ENCODE assay signal across 9 cellular contexts in the genomic region with DNA sequence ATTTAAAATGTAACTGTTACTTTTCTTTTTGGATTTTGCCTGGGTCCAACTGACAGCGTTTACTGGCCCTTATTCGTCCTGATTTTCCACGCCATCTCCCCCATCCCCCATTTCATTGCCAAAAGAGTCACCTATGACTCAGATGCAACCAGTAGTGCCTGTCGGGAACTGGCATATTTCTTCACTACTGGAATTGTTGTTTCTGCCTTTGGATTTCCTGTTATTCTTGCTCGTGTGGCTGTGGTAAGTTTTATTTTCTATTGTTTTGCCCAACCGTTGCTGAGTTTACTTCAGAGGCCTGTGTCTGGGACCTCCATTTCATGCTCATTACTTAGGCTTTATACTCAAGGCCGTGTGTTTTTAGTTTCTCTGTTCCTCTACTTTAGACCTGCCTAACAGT. TPM values are rescaled to one million over a fixed set of nuclear protein-coding genes. Genes with fewer than 3 reads are reported as not detected.
A peak's percentile ranks its signal among the peaks of the same experiment; 100 is the strongest.
DNase-seq lines count a peak whose midpoint lies in the region; ATAC-seq, FAIRE-seq and TF ChIP-seq lines count a peak whose summit lies in the region.
"Had no signal": no experiment of that assay in that cellular context is flagged by ENCODE, and none has a peak within 500 bp of the region (broad histone marks: within the 10 kb centered on the region; RNA-seq: fewer than 3 reads in every experiment).

No MANE protein-coding gene starts in this region.

- TF ChIP-seq CTCF in adrenal gland (IDR thresholded peaks at IDR 0.05) = no peak

- H3K9me3 ChIP-seq in adrenal gland (replicated peaks in 1 of 3) = no peaks in the 10 kb centered on the region

- peak overlapping the region in 1 of 4 donors; percentile 21 for H3K4me3 ChIP-seq in adrenal gland

- no peaks in the 10 kb centered on the region for H3K27me3 ChIP-seq in adrenal gland

- DNase-seq in HCEC 1CT = peak; percentile 78
- DNase-seq in adrenal gland = peak; percentile 43 to 77 (median 71)
- peak; percentile 74 for DNase-seq in glomerular visceral epithelial cell (ENCODE audit: extremely low spot score)
- peak; percentile 67 for DNase-seq in smooth muscle cell of the brain vasculature (ENCODE audit: low read depth, low spot score)
- no peak for DNase-seq in GM12891 (ENCODE audit: insufficient read length, low spot score)
- no peak for DNase-seq in GF-D8 (lab: John Stamatoyannopoulos, UW)
- DNase-seq: stimulated activated CD4-positive, alpha-beta T cell treated with anti-CD3 and anti-CD28 coated beads, Interleukin-4, amount 100 ng/mL, for 4 hours had no signal

- peaks cover 0 to 50% of the 10 kb centered on the region in 2 donors for H3K36me3 ChIP-seq in adrenal gland (replicated peaks in 1 of 2)

- FAIRE-seq in GM12891 (lab: Jason Lieb, UNC) = no peak

- ATAC-seq in GM18502 (IDR thresholded peaks at IDR 0.05; ENCODE audit: poor library complexity, unreplicated experiment) (no peak), GM21447 (IDR thresholded peaks at IDR 0.05; ENCODE audit: unreplicated experiment) (no peak)

- peaks cover 14 to 36% of the 10 kb centered on the region in 2 donors for H3K4me1 ChIP-seq in adrenal gland (replicated peaks in 1 of 2)

- WGBS in adrenal gland, 4 donors = 22 to 31% (median 23%) methylated on average over 7 of the region's 7 CpGs

- peak overlapping the region; percentile 52 to 85 (median 69) for H3K27ac ChIP-seq in adrenal gland

- intact Hi-C loops in adrenal gland (cut with DNase I) = loop anchor here in 1 of 2 donors (10.0 kb wide), 2 partner anchors 175 to 255 kb away; no protein-coding TSS in a partner anchor

- TF ChIP-seq POLR2A in adrenal gland (IDR thresholded peaks at IDR 0.05) (peak in 1 of 2 donors; percentile 41), GM12891 (IDR thresholded peaks at IDR 0.05; ENCODE audit: low read depth, low read length) (no peak)

TF ChIP-seq in GM12891, 5 proteins besides CTCF, POLR2A, EP300 and RAD21:
- no peak for TF ChIP-seq POLR2AphosphoS5 (IDR thresholded peaks at IDR 0.05; ENCODE audit: low read depth, low read length)
- TF ChIP-seq PAX5 (IDR thresholded peaks at IDR 0.05; ENCODE audit: insufficient read depth, low read length, severe bottlenecking) = no peak
- no peak for TF ChIP-seq SPI1 (IDR thresholded peaks at IDR 0.05; ENCODE audit: low read depth, low read length)
- no peak for TF ChIP-seq POU2F2 (IDR thresholded peaks at IDR 0.05; ENCODE audit: low read depth, low read length)

RNA-seq across cellular contexts. Expression of a gene that starts 9.3 kb away (rescaled TPM):
- total RNA-seq in adrenal gland = 10 to 100 TPM in 2 of 8 donors, 1 to 10 TPM in 6; 4.4 to 16.2 (median 6.8) TPM
- 1 to 10 TPM; 3.8 to 7.4 (median 4.2) TPM for polyA plus RNA-seq in adrenal gland
- 0.33 TPM for polyA plus RNA-seq in GM12891 (2012; ENCODE audit: low read depth, missing spikeins)

RNA-seq across cellular contexts. Expression of a gene that starts 9.3 kb away (rescaled TPM):
- total RNA-seq in adrenal gland = 100 to 1,000 TPM in 4 of 8 donors, 10 to 100 TPM in 4; 62.4 to 155 (median 109) TPM
- 10 to 100 TPM; 35.4 to 89.3 (median 46.4) TPM for polyA plus RNA-seq in adrenal gland
- 9.5 TPM for polyA plus RNA-seq in GM12891 (2012; ENCODE audit: low read depth, missing spikeins)

Comparison
In these comparisons a context has a peak if more than half of its experiments do, and no peak if none do; other contexts are left out.
1. DNase-seq: peak in HCEC 1CT (single experiment), adrenal gland (7 of 7), glomerular visceral epithelial cell (single experiment) and smooth muscle cell of the brain vasculature (single experiment); none in GM12891 (single experiment) and GF-D8 (single experiment).